26 cellular contexts compared by ENCODE assay signal in the genomic region with DNA sequence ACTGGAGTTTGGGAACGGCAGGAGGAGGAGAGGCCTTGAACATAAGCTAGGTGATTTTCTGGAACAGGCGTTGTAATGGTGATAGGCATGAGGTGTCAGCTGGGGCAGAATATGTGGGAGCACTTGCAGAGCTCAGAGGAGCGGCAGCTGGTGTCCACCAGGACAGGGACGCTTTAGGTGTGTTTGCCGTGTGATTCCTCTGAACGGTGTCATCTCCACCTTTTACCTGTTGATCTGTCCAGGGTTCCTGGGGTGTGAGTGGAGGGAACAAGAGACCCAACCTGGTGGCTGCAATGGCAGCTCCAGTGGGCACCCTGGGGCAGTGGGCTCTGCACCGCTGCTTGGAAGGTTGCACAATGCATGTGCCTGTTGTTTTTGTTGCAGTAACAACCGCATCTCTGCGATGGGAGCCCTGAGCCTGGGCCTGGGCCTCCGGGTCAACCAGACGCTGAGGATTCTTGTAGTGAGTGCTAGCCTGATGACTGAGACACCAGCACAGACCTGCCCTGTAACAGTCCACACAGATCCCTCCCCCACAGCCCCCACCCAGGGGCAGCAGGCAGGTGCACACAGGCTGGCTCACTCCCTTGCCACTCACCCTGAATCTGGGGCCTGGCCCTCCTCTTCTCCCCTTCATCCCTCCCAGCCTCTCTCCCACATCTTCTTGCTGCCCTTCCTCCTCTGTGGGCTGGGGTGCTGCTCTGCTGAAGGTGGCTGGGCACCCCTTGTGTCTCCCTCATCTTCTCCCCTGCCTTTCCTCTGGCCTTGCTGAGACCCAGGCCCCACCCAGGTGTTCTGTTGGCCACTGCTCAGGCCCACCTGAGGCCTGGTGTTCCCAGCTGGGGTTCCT. TPM values are rescaled to one million over a fixed set of nuclear protein-coding genes. Genes with fewer than 3 reads are reported as not detected.
"Had no signal": no experiment of that assay in that cellular context is flagged by ENCODE, and none has a peak within 500 bp of the region (broad histone marks: within the 10 kb centered on the region; RNA-seq: fewer than 3 reads in every experiment).

No MANE protein-coding gene starts in this region.

- H3K79me2 ChIP-seq: parathyroid adenoma had no signal

- H2AFZ ChIP-seq: parathyroid adenoma had no signal

- H3K27ac Mint-ChIP-seq: dendritic cell treated with granulocyte-macrophage colony-stimulating factor and Interleukin-4, amounts not matched to agents 40 ng/mL and 50 ng/mL, for 4 days; stimulated activated memory B cell treated with anti-CD40 and anti-IgM and Interleukin-4, amounts not matched to agents 10 μg/mL and 1 μg/mL and 100 μg/mL, for 72 hours had no signal

- H3K27ac ChIP-seq: cardiac muscle cell, parathyroid adenoma, testis, upper lobe of left lung had no signal

- H3K4me3 Mint-ChIP-seq: activated CD4-positive, alpha-beta T cell treated with anti-CD3 and anti-CD28 coated beads, Interleukin-2, amount 10 ng/mL, durations not matched to agents 7 days and 5 days; natural killer cell; stimulated activated memory B cell treated with anti-CD40 and anti-IgM and Interleukin-4, amounts not matched to agents 10 μg/mL and 1 μg/mL and 100 μg/mL, for 72 hours had no signal

- DNase-seq: activated CD4-positive, alpha-beta T cell treated with anti-CD3 and anti-CD28 coated beads, Interleukin-2, amount 10 ng/mL, durations not matched to agents 7 days and 5 days; activated CD8-positive, alpha-beta memory T cell treated with anti-CD3 and anti-CD28 coated beads for 24 hours; activated CD8-positive, alpha-beta memory T cell treated with anti-CD3 and anti-CD28 coated beads, Interleukin-2, amount 50 U/mL, for 48 hours; activated effector memory CD4-positive, alpha-beta T cell treated with anti-CD3 and anti-CD28 coated beads, Interleukin-2, amount 50 U/mL, for 16 hours; amniotic stem cell; effector memory CD4-positive, alpha-beta T cell; foreskin fibroblast; head of caudate nucleus; immature natural killer cell; natural killer cell; stimulated activated CD4-positive, alpha-beta T cell treated with anti-CD3 and anti-CD28 coated beads, Interleukin-4, amount 100 ng/mL, for 24 hours; testis had no signal

- H3K27me3 ChIP-seq: cardiac muscle cell, testis, upper lobe of left lung had no signal

- H3K36me3 Mint-ChIP-seq: activated naive CD4-positive, alpha-beta T cell treated with anti-CD3 and anti-CD28 coated beads, Interleukin-2, amount 50 U/mL, for 72 hours; immature natural killer cell; natural killer cell; stimulated activated memory B cell treated with anti-CD40 and anti-IgM and Interleukin-4, amounts not matched to agents 10 μg/mL and 1 μg/mL and 100 μg/mL, for 72 hours had no signal

- H3K9me3 Mint-ChIP-seq: activated CD4-positive, alpha-beta T cell treated with anti-CD3 and anti-CD28 coated beads, Interleukin-2, amount 10 ng/mL, durations not matched to agents 7 days and 5 days; activated naive CD4-positive, alpha-beta T cell treated with anti-CD3 and anti-CD28 coated beads, Interleukin-2, amount 50 U/mL, for 72 hours; dendritic cell treated with granulocyte-macrophage colony-stimulating factor and Interleukin-4, amounts not matched to agents 40 ng/mL and 50 ng/mL, for 4 days; immature natural killer cell; natural killer cell; stimulated activated memory B cell treated with anti-CD40 and anti-IgM and Interleukin-4, amounts not matched to agents 10 μg/mL and 1 μg/mL and 100 μg/mL, for 72 hours had no signal

- H3K4me1 ChIP-seq: parathyroid adenoma, testis, upper lobe of left lung had no signal

- H3K9ac ChIP-seq: parathyroid adenoma had no signal

- H3K4me2 ChIP-seq: smooth muscle cell had no signal

- H3K36me3 ChIP-seq: cardiac muscle cell, upper lobe of left lung had no signal

- ATAC-seq: activated CD4-positive, CD25-positive, alpha-beta regulatory T cell treated with anti-CD3 and anti-CD28 coated beads, Interleukin-2, amount 50 U/mL, for 24 hours; activated naive CD4-positive, alpha-beta T cell treated with anti-CD3 and anti-CD28 coated beads, Interleukin-2, amount 50 U/mL, for 72 hours; sciatic nerve; stimulated activated memory B cell treated with anti-CD40 and anti-IgM and Interleukin-4, amounts not matched to agents 10 μg/mL and 1 μg/mL and 100 μg/mL, for 72 hours had no signal

- H3K9me3 ChIP-seq: testis, upper lobe of left lung had no signal

- FAIRE-seq: endothelial cell of umbilical vein had no signal

- H3K4me3 ChIP-seq: cardiac muscle cell, smooth muscle cell, testis, upper lobe of left lung had no signal

RNA-seq across cellular contexts. Expression of a gene that starts 9.2 kb away (rescaled TPM):
- total RNA-seq: activated CD4-positive, alpha-beta T cell treated with anti-CD3 and anti-CD28 coated beads, Interleukin-2, amount 10 ng/mL, durations not matched to agents 7 days and 5 days; activated naive CD4-positive, alpha-beta T cell treated with anti-CD3 and anti-CD28 coated beads, Interleukin-2, amount 50 U/mL, for 72 hours; chondrocyte; endothelial cell of umbilical vein; lower leg skin; mesenteric fat pad; sciatic nerve; smooth muscle cell; T-helper 1 cell treated with Interleukin-12 subunit alpha and Interleukin-12 subunit beta and Interleukin-4 antibody, amounts not matched to agents 30 ng/mL and 1 ng/mL, for 36 hours had no signal
- polyA plus RNA-seq: cardiac muscle cell, endothelial cell of umbilical vein, immature natural killer cell, smooth muscle cell had no signal

RNA-seq across cellular contexts. Expression of a gene that starts 22.6 kb away (rescaled TPM):
- total RNA-seq: activated naive CD4-positive, alpha-beta T cell treated with anti-CD3 and anti-CD28 coated beads, Interleukin-2, amount 50 U/mL, for 72 hours; endothelial cell of umbilical vein; natural killer cell; T-helper 1 cell treated with Interleukin-12 subunit alpha and Interleukin-12 subunit beta and Interleukin-4 antibody, amounts not matched to agents 30 ng/mL and 1 ng/mL, for 36 hours had no signal
- polyA plus RNA-seq: endothelial cell of umbilical vein, immature natural killer cell had no signal

RNA-seq across cellular contexts. Expression of a gene that starts 40.0 kb away (rescaled TPM):
- total RNA-seq: endothelial cell of umbilical vein had no signal
- polyA plus RNA-seq: immature natural killer cell had no signal
